In the genomic region with DNA sequence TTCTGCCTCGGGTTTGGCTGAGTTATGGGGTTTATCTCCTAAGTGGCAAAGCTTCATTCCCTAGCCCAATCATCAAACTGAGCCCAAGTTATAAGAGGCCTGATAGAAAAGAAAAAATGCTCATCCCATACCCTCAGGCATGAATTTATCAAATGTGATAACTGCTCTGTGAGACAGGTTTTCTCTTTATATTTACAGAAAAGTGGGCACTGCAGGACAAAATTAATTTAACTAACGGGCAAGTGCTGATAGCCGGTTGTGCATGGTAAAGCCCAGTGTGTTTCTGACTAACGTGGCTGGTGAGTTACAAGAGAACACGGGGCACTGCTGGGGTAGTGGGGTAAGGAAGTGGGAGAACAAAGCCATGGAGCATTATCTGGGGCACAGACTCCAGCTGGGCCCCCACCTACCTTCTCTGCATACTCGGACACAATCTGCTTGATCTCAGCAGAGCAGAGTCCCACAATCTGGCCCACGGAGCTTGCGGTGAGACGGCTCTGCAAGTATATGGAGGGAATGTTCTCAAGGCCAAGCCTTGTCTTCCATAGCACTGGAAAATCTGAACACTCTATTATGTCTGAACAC, we compare ENCODE assay signal across 1 cellular context.
TF ChIP-seq lines count a peak whose summit lies in the region.

No MANE protein-coding gene starts in this region.

TF ChIP-seq in SK-N-SH treated with all-trans-retinoic acid at 6 μM for 48 hours, 23 proteins besides CTCF, POLR2A, EP300 and RAD21 (continued from another document):
- TF ChIP-seq, protein P1, sequence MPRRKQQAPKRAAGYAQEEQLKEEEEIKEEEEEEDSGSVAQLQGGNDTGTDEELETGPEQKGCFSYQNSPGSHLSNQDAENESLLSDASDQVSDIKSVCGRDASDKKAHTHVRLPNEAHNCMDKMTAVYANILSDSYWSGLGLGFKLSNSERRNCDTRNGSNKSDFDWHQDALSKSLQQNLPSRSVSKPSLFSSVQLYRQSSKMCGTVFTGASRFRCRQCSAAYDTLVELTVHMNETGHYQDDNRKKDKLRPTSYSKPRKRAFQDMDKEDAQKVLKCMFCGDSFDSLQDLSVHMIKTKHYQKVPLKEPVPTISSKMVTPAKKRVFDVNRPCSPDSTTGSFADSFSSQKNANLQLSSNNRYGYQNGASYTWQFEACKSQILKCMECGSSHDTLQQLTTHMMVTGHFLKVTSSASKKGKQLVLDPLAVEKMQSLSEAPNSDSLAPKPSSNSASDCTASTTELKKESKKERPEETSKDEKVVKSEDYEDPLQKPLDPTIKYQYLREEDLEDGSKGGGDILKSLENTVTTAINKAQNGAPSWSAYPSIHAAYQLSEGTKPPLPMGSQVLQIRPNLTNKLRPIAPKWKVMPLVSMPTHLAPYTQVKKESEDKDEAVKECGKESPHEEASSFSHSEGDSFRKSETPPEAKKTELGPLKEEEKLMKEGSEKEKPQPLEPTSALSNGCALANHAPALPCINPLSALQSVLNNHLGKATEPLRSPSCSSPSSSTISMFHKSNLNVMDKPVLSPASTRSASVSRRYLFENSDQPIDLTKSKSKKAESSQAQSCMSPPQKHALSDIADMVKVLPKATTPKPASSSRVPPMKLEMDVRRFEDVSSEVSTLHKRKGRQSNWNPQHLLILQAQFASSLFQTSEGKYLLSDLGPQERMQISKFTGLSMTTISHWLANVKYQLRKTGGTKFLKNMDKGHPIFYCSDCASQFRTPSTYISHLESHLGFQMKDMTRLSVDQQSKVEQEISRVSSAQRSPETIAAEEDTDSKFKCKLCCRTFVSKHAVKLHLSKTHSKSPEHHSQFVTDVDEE (CRISPR knock-in tag; IDR thresholded peaks at IDR 0.05): peak; percentile 63; the same call in 1 of the 2 replicates
